Comparison of ENCODE assay signal across 10 cellular contexts in the genomic region with DNA sequence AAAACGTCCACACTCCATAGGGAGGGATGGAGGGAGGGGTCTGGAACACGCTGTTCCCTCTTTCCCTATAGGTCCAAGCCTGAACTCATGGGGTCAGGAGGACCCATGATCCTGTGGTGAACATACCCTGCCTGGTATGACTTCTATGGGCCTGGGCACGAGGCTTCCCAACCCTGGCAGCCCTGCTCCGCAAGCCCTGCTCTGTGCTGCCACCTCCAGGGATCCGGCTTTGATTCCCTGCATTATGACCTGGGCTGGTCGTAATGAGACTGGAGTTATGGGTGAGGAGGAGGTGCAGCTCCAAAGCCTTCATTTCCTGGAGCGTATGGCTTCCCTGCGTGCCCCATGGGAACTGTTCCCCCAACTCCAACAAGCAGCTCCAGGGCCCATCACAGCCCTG. TPM values are rescaled to one million over a fixed set of nuclear protein-coding genes. Genes with fewer than 3 reads are reported as not detected.
DNase-seq lines count a peak whose midpoint lies in the region; ATAC-seq and TF ChIP-seq lines count a peak whose summit lies in the region.
"Had no signal": no experiment of that assay in that cellular context is flagged by ENCODE, and none has a peak within 500 bp of the region (broad histone marks: within the 10 kb centered on the region; RNA-seq: fewer than 3 reads in every experiment).

No MANE protein-coding gene starts in this region.

- H3K27me3 Mint-ChIP-seq in type B pancreatic cell = peaks cover 58% of the 10 kb centered on the region
- peaks cover 47% of the 10 kb centered on the region for H3K27me3 Mint-ChIP-seq in activated CD8-positive, alpha-beta T cell treated with anti-CD3 and anti-CD28 coated beads for 36 hours

- H3K27me3 ChIP-seq in PC-3 (ENCODE audit: low read length) (peaks cover 14% of the 10 kb centered on the region; the same call in 1 of the 2 replicates), foreskin keratinocyte (peaks cover 57% of the 10 kb centered on the region)

- CTCF ChIA-PET in PC-3 (lab: Charles Lee) = no interaction called here
- CTCF ChIA-PET in activated CD8-positive, alpha-beta T cell treated with anti-CD3 and anti-CD28 coated beads for 36 hours (lab: Charles Lee) = no interaction called here

- no peak overlapping the region for H3K4me3 ChIP-seq in PC-3 (ENCODE audit: low read length)

- no TSS peak for BruUV-seq in PC-3 (replicated peaks; lab: Mats Ljungman, UMichigan)

- no peaks in the 10 kb centered on the region for H3K9me3 ChIP-seq in PC-3 (ENCODE audit: low read length)

- TF ChIP-seq CTCF in PC-3 (conservative IDR thresholded peaks at IDR 0.05; ENCODE audit: low read depth, low read length) (peak; percentile 58), foreskin keratinocyte (conservative IDR thresholded peaks at IDR 0.05) (peak; percentile 40), type B pancreatic cell (conservative IDR thresholded peaks at IDR 0.05) (peak; percentile 42)
- TF ChIP-seq CTCF in activated CD8-positive, alpha-beta T cell treated with anti-CD3 and anti-CD28 coated beads for 36 hours (IDR thresholded peaks at IDR 0.05) = no peak

- no peaks in the 10 kb centered on the region for H3F3A ChIP-seq in PC-3 (ENCODE audit: low read length, unreplicated experiment)

- H2AFZ ChIP-seq in PC-3 (ENCODE audit: low read length) = no peak overlapping the region

- no peaks in the 10 kb centered on the region for H3K9me3 Mint-ChIP-seq in type B pancreatic cell
- H3K9me3 Mint-ChIP-seq in activated CD8-positive, alpha-beta T cell treated with anti-CD3 and anti-CD28 coated beads for 36 hours = no peaks in the 10 kb centered on the region
- H3K9me3 Mint-ChIP-seq: CD4-positive, CD25-positive, alpha-beta regulatory T cell; nephron had no signal

- H3K4me1 ChIP-seq in PC-3 (ENCODE audit: insufficient read depth, low read length) = peaks cover 13% of the 10 kb centered on the region; the same call in 1 of the 2 replicates
- peaks cover 6% of the 10 kb centered on the region for H3K4me1 ChIP-seq in foreskin keratinocyte

- no peaks in the 10 kb centered on the region for H3K4me1 Mint-ChIP-seq in type B pancreatic cell (ENCODE audit: unreplicated experiment)
- no peaks in the 10 kb centered on the region for H3K4me1 Mint-ChIP-seq in activated CD8-positive, alpha-beta T cell treated with anti-CD3 and anti-CD28 coated beads for 36 hours (ENCODE audit: low read depth)
- H3K4me1 Mint-ChIP-seq: CD4-positive, CD25-positive, alpha-beta regulatory T cell; nephron had no signal

- H3K9me2 ChIP-seq in PC-3 (replicated peaks; ENCODE audit: low read length) = no peaks in the 10 kb centered on the region

- DNase-seq in NCI-H748 (lab: John Stamatoyannopoulos, UW; ENCODE audit: unreplicated experiment) (peak; percentile 33), NCI-H748 treated with DMSO at 0.1 percent for 48 hours (lab: John Stamatoyannopoulos, UW) (no peak), PC-3 (peak; percentile 58), foreskin keratinocyte (peak in 1 of 2 donors; percentile 2), type B pancreatic cell (ENCODE audit: extremely low spot score, unreplicated experiment) (no peak)
- no peak for DNase-seq in activated CD8-positive, alpha-beta T cell treated with anti-CD3 and anti-CD28 coated beads for 36 hours
- no peak for DNase-seq in stimulated activated CD4-positive, alpha-beta T cell treated with anti-CD3 and anti-CD28 coated beads, Interleukin-4, amount 100 ng/mL, for 24 hours
- DNase-seq: CD4-positive, CD25-positive, alpha-beta regulatory T cell had no signal

- no peaks in the 10 kb centered on the region for H4K20me1 ChIP-seq in PC-3 (ENCODE audit: low read length)

- POLR2A ChIA-PET in PC-3 (lab: Charles Lee; ENCODE audit: unreplicated experiment) = no interaction called here
- POLR2A ChIA-PET in activated CD8-positive, alpha-beta T cell treated with anti-CD3 and anti-CD28 coated beads for 36 hours (lab: Charles Lee) = no interaction called here

- H3K27ac Mint-ChIP-seq in type B pancreatic cell = no peak overlapping the region
- H3K27ac Mint-ChIP-seq in activated CD8-positive, alpha-beta T cell treated with anti-CD3 and anti-CD28 coated beads for 36 hours = no peak overlapping the region
- H3K27ac Mint-ChIP-seq: CD4-positive, CD25-positive, alpha-beta regulatory T cell; nephron had no signal

- peak; percentile 83 for ATAC-seq in PC-3
- ATAC-seq in foreskin keratinocyte = peak; percentile 8
- no peak for ATAC-seq in activated CD8-positive, alpha-beta T cell treated with anti-CD3 and anti-CD28 coated beads for 36 hours
- ATAC-seq in HG03196 (IDR thresholded peaks at IDR 0.05; ENCODE audit: unreplicated experiment) = no peak

- H3K4me2 ChIP-seq in PC-3 (ENCODE audit: low read length) = no peak overlapping the region

- H3K36me3 Mint-ChIP-seq in type B pancreatic cell = no peaks in the 10 kb centered on the region
- no peaks in the 10 kb centered on the region for H3K36me3 Mint-ChIP-seq in activated CD8-positive, alpha-beta T cell treated with anti-CD3 and anti-CD28 coated beads for 36 hours (ENCODE audit: low read depth)

- H3K27ac ChIP-seq in PC-3 (ENCODE audit: low read length) = no peak overlapping the region
- no peak overlapping the region for H3K27ac ChIP-seq in foreskin keratinocyte

- H3K4me3 Mint-ChIP-seq in type B pancreatic cell = no peak overlapping the region
- H3K4me3 Mint-ChIP-seq in activated CD8-positive, alpha-beta T cell treated with anti-CD3 and anti-CD28 coated beads for 36 hours = no peak overlapping the region
- H3K4me3 Mint-ChIP-seq: CD4-positive, CD25-positive, alpha-beta regulatory T cell; nephron had no signal

- intact Hi-C loops in PC-3 (cut with micrococcal nuclease) = no loop called here
- intact Hi-C loops in activated CD8-positive, alpha-beta T cell treated with anti-CD3 and anti-CD28 coated beads for 36 hours (cut with micrococcal nuclease) = no loop called here

- no peak overlapping the region for H3K9ac ChIP-seq in PC-3 (ENCODE audit: low read length)

- no peaks in the 10 kb centered on the region for H3K36me3 ChIP-seq in PC-3 (ENCODE audit: low read depth, low read length)

- no peaks in the 10 kb centered on the region for H3K79me2 ChIP-seq in PC-3 (ENCODE audit: low read length)

RNA-seq across cellular contexts. Expression of gene CDH22, which starts 54.9 kb away (rescaled TPM):
- total RNA-seq in PC-3 (2014; rRNA removed) = not detected in 2 replicates
- total RNA-seq in foreskin keratinocyte = not detected in 2 replicates
- polyA plus RNA-seq in foreskin keratinocyte = not detected in 2 replicates
- 1.3 and 1.8 TPM in 2 replicates for total RNA-seq in type B pancreatic cell (ENCODE audit: low replicate concordance)
- not detected for total RNA-seq in activated CD8-positive, alpha-beta T cell treated with anti-CD3 and anti-CD28 coated beads for 36 hours
- total RNA-seq: CD4-positive, CD25-positive, alpha-beta regulatory T cell had no signal
- polyA plus RNA-seq: CD4-positive, CD25-positive, alpha-beta regulatory T cell had no signal

Comparison
In these comparisons a context has a peak if more than half of its experiments do, and no peak if none do; other contexts are left out.
1. DNase-seq: peak in NCI-H748 (single experiment) and PC-3 (single experiment); none in NCI-H748 treated with DMSO at 0.1 percent for 48 hours (single experiment), type B pancreatic cell (single experiment), activated CD8-positive, alpha-beta T cell treated with anti-CD3 and anti-CD28 coated beads for 36 hours (single experiment) and stimulated activated CD4-positive, alpha-beta T cell treated with anti-CD3 and anti-CD28 coated beads, Interleukin-4, amount 100 ng/mL, for 24 hours (single experiment).
2. ATAC-seq: peak in PC-3 (single experiment) and foreskin keratinocyte (single experiment); none in activated CD8-positive, alpha-beta T cell treated with anti-CD3 and anti-CD28 coated beads for 36 hours (single experiment) and HG03196 (single experiment).